2 cellular contexts compared by ENCODE assay signal in genomic region chr11:62122076-62122475, GRCh38.
TF ChIP-seq lines count a peak whose summit lies in the region.

No MANE protein-coding gene starts in this region.

TF ChIP-seq in HepG2, 621 proteins besides CTCF, POLR2A, EP300 and RAD21:
- TF ChIP-seq CBX1 (IDR thresholded peaks at IDR 0.05; ENCODE audit: low read depth) (no peak), THAP11 (CRISPR knock-in tag; IDR thresholded peaks at IDR 0.05) (peak; percentile 36; the same call in 1 of the 2 replicates), MXD3 (CRISPR knock-in tag; IDR thresholded peaks at IDR 0.05) (no peak), ZBTB38 (CRISPR knock-in tag; IDR thresholded peaks at IDR 0.05) (0 out of 2 replicates have a peak, but pooled peaks have one; percentile 37)
TF ChIP-seq in HepG2: peak in this region for 2.

TF ChIP-seq in H1, 55 proteins besides CTCF, POLR2A, EP300 and RAD21:
- no peak for TF ChIP-seq TEAD4 (IDR thresholded peaks at IDR 0.05; ENCODE audit: low read depth, low read length)
- no peak for TF ChIP-seq ATF3 (IDR thresholded peaks at IDR 0.05; ENCODE audit: insufficient read depth, low read depth, low read length)
- no peak for TF ChIP-seq SUZ12 (IDR thresholded peaks at IDR 0.05; ENCODE audit: low read length)
- TF ChIP-seq CHD7 (IDR thresholded peaks at IDR 0.05; ENCODE audit: insufficient replicate concordance, low read length): no peak
- no peak for TF ChIP-seq SIRT6 (IDR thresholded peaks at IDR 0.05; ENCODE audit: low read length)
- TF ChIP-seq CREB1 (IDR thresholded peaks at IDR 0.05): no peak
